ENCODE assay signal across 14 cellular contexts in the genomic region with DNA sequence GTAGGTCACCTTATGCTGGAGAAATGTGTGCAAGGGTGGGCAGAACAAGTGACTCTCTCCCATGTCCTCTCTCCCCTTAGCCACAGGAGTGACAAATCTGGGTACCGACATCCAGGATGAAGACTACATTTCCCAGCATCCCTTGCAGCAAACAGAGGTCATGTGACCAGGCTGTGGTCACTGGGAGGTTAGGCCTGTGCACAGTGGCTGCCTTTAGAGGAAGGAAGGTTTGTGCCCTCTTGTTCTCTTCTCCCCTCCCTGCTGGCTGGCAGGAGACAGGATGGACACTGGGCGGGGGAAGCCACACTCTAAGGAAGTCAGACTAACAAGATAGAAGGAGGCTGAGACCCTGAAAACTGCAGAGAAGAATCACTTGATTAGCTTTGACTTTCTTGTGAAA.
DNase-seq lines count a peak whose midpoint lies in the region; ATAC-seq and TF ChIP-seq lines count a peak whose summit lies in the region.
"Had no signal": no experiment of that assay in that cellular context is flagged by ENCODE, and none has a peak within 500 bp of the region (broad histone marks: within the 10 kb centered on the region; RNA-seq: fewer than 3 reads in every experiment).

No MANE protein-coding gene starts in this region.

- no peaks in the 10 kb centered on the region for H3K9me3 Mint-ChIP-seq in activated B cell treated with CpG ODN at 0.5 μM for 24 hours

- H3K9ac ChIP-seq in Karpas-422 (ENCODE audit: low read length) (no peak overlapping the region), parathyroid adenoma (no peak overlapping the region)

- no peak for TF ChIP-seq POLR2A in body of pancreas (IDR thresholded peaks at IDR 0.05)

- no peak overlapping the region for H3K27ac ChIP-seq in Karpas-422 (ENCODE audit: low read length)
- H3K27ac ChIP-seq in parathyroid adenoma = no peak overlapping the region
- no peak overlapping the region for H3K27ac ChIP-seq in body of pancreas
- H3K27ac ChIP-seq: brain microvascular endothelial cell, pancreas had no signal

- H3K4me1 ChIP-seq in Karpas-422 (ENCODE audit: low read length) (no peaks in the 10 kb centered on the region), parathyroid adenoma (peaks cover 25% of the 10 kb centered on the region), body of pancreas (no peaks in the 10 kb centered on the region)
- H3K4me1 ChIP-seq: pancreas had no signal

- H3K9me3 ChIP-seq in Karpas-422 (ENCODE audit: low read length) (no peaks in the 10 kb centered on the region), parathyroid adenoma (ENCODE audit: control insufficient read depth, low read length) (no peaks in the 10 kb centered on the region), body of pancreas (no peaks in the 10 kb centered on the region)
- H3K9me3 ChIP-seq: pancreas had no signal

- no peaks in the 10 kb centered on the region for H3K79me2 ChIP-seq in Karpas-422 (ENCODE audit: low read length)
- H3K79me2 ChIP-seq in parathyroid adenoma = no peaks in the 10 kb centered on the region

- no peak overlapping the region for H3K4me2 ChIP-seq in Karpas-422 (ENCODE audit: low read depth, low read length, poor library complexity, severe bottlenecking)
- no peak overlapping the region for H3K4me2 ChIP-seq in parathyroid adenoma (ENCODE audit: low read length)

- H3K9me2 ChIP-seq in Karpas-422 (replicated peaks; ENCODE audit: insufficient read depth, low read length) = no peaks in the 10 kb centered on the region; the same call in 1 of the 2 replicates

- H3K36me3 ChIP-seq in Karpas-422 (ENCODE audit: insufficient read depth, low read length) (no peaks in the 10 kb centered on the region), parathyroid adenoma (ENCODE audit: control insufficient read depth, insufficient read depth, low read length) (no peaks in the 10 kb centered on the region), body of pancreas (replicated peaks in 1 of 2; ENCODE audit: insufficient read depth in 1 of 2, low read depth in 2 of 2) (no peaks in the 10 kb centered on the region)
- H3K36me3 ChIP-seq: brain microvascular endothelial cell, pancreas had no signal

- no peaks in the 10 kb centered on the region for H3K36me3 Mint-ChIP-seq in activated B cell treated with CpG ODN at 0.5 μM for 24 hours (ENCODE audit: low read depth)

- H3K27me3 ChIP-seq in Karpas-422 (ENCODE audit: low read length) = no peaks in the 10 kb centered on the region
- H3K27me3 ChIP-seq in parathyroid adenoma (ENCODE audit: control insufficient read depth, insufficient read depth, low read length) = no peaks in the 10 kb centered on the region
- no peaks in the 10 kb centered on the region for H3K27me3 ChIP-seq in body of pancreas
- H3K27me3 ChIP-seq: brain microvascular endothelial cell, pancreas had no signal

- H3K4me3 ChIP-seq in Karpas-422 (ENCODE audit: low read length) (no peak overlapping the region), parathyroid adenoma (ENCODE audit: low read depth, low read length) (no peak overlapping the region), body of pancreas (no peak overlapping the region)
- H3K4me3 ChIP-seq: pancreas had no signal

- no peak overlapping the region for H3K27ac Mint-ChIP-seq in activated B cell treated with CpG ODN at 0.5 μM for 24 hours

- no peak for TF ChIP-seq CTCF in activated B cell treated with CpG ODN at 0.5 μM for 24 hours (IDR thresholded peaks at IDR 0.05)
- no peak for TF ChIP-seq CTCF in parathyroid adenoma (IDR thresholded peaks at IDR 0.05)
- TF ChIP-seq CTCF in body of pancreas (IDR thresholded peaks at IDR 0.05) = no peak

- H2AFZ ChIP-seq in Karpas-422 (ENCODE audit: low read length) = no peak overlapping the region
- peak overlapping the region; percentile 34 for H2AFZ ChIP-seq in parathyroid adenoma

- WGBS in body of pancreas, 2 donors = 80 to 100% methylated on average over 2 of the region's 2 CpGs

- DNase-seq in activated CD4-positive, alpha-beta T cell treated with anti-CD3 and anti-CD28 coated beads for 48 hours = peak; percentile 17
- DNase-seq in activated CD4-positive, alpha-beta T cell treated with anti-CD3 and anti-CD28 coated beads for 1 hour = no peak
- DNase-seq in Karpas-422 = peak; percentile 61
- no peak for DNase-seq in activated B cell treated with CpG ODN at 0.5 μM for 24 hours
- DNase-seq in left cardiac atrium = no peak
- no peak for DNase-seq in body of pancreas
- no peak for DNase-seq in cortex of kidney (lab: John Stamatoyannopoulos, UW)
- DNase-seq: activated CD8-positive, alpha-beta memory T cell treated with anti-CD3 and anti-CD28 coated beads for 24 hours; brain microvascular endothelial cell; kidney glomerular epithelial cell; pancreas; PC-3 had no signal

- ATAC-seq in activated B cell treated with CpG ODN at 0.5 μM for 24 hours (ENCODE audit: low read depth) (peak; percentile 73), left cardiac atrium (no peak), body of pancreas (no peak)
- ATAC-seq: esophagus mucosa, PC-3 had no signal

- CTCF ChIA-PET in activated B cell treated with CpG ODN at 0.5 μM for 24 hours (lab: Charles Lee) = no interaction called here

- H4K20me1 ChIP-seq in Karpas-422 (ENCODE audit: insufficient read depth, low read depth, low read length) = no peaks in the 10 kb centered on the region

- POLR2A ChIA-PET in activated B cell treated with CpG ODN at 0.5 μM for 24 hours (lab: Charles Lee) = no interaction called here

- H3K4me3 Mint-ChIP-seq in activated B cell treated with CpG ODN at 0.5 μM for 24 hours = no peak overlapping the region

- intact Hi-C loops in activated B cell treated with CpG ODN at 0.5 μM for 24 hours (cut with micrococcal nuclease) (no loop called here), left cardiac atrium (cut with DNase I) (no loop called here), body of pancreas (cut with DNase I) (no loop called here)

- H3K4me1 Mint-ChIP-seq in activated B cell treated with CpG ODN at 0.5 μM for 24 hours = peaks cover 12% of the 10 kb centered on the region

- peaks cover 4% of the 10 kb centered on the region for H3K27me3 Mint-ChIP-seq in activated B cell treated with CpG ODN at 0.5 μM for 24 hours

Comparison
In these comparisons a context has a peak if more than half of its experiments do, and no peak if none do; other contexts are left out.
1. DNase-seq: peak in activated CD4-positive, alpha-beta T cell treated with anti-CD3 and anti-CD28 coated beads for 48 hours (single experiment) and Karpas-422 (single experiment); none in activated CD4-positive, alpha-beta T cell treated with anti-CD3 and anti-CD28 coated beads for 1 hour (single experiment), activated B cell treated with CpG ODN at 0.5 μM for 24 hours (single experiment), left cardiac atrium (single experiment), body of pancreas (0 of 4) and cortex of kidney (single experiment).